Comparison of ENCODE assay signal across 17 cellular contexts in genomic region chr5:96017951-96018350, GRCh38. TPM values are rescaled to one million over a fixed set of nuclear protein-coding genes. Genes with fewer than 3 reads are reported as not detected.
A peak's percentile ranks its signal among the peaks of the same experiment; 100 is the strongest.
DNase-seq lines count a peak whose midpoint lies in the region; ATAC-seq and TF ChIP-seq lines count a peak whose summit lies in the region.
"Had no signal": no experiment of that assay in that cellular context is flagged by ENCODE, and none has a peak within 500 bp of the region (broad histone marks: within the 10 kb centered on the region; RNA-seq: fewer than 3 reads in every experiment).

No MANE protein-coding gene starts in this region.

- H3K9me3 Mint-ChIP-seq in endothelial cell (ENCODE audit: unreplicated experiment): no peaks in the 10 kb centered on the region

- H3K27ac ChIP-seq in AG04450 (ENCODE audit: low read depth, low read length) (no peak overlapping the region), GM23248 (peak overlapping the region; percentile 58)
- H3K27ac ChIP-seq: BLaER1 treated with 17β-estradiol and CSF1 and Interleukin-3, amounts not matched to agents 10 nM and 100 nM; prostate gland had no signal

- no peaks in the 10 kb centered on the region for H3K27me3 Mint-ChIP-seq in endothelial cell (ENCODE audit: unreplicated experiment)
- H3K27me3 Mint-ChIP-seq: activated naive CD8-positive, alpha-beta T cell had no signal

- H3F3A ChIP-seq in GM23248 (ENCODE audit: insufficient read depth): peaks cover 16% of the 10 kb centered on the region

- H3K9ac ChIP-seq in GM23248 (peak overlapping the region; percentile 9; the same call in 1 of the 2 replicates), adipocyte (ENCODE audit: low read length) (no peak overlapping the region)
- H3K9ac ChIP-seq: BLaER1 treated with 17β-estradiol and CSF1 and Interleukin-3, amounts not matched to agents 10 nM and 100 nM had no signal

- H3K36me3 ChIP-seq in GM23248 (ENCODE audit: low read depth): no peaks in the 10 kb centered on the region
- H3K36me3 ChIP-seq in adipocyte (ENCODE audit: control insufficient read depth, insufficient read depth, low read length, severe bottlenecking): no peaks in the 10 kb centered on the region
- H3K36me3 ChIP-seq: BLaER1 treated with 17β-estradiol and CSF1 and Interleukin-3, amounts not matched to agents 10 nM and 100 nM; prostate gland had no signal

- CTCF ChIA-PET in AG04450 (lab: Charles Lee): no interaction called here

- H3K4me3 Mint-ChIP-seq in endothelial cell (ENCODE audit: unreplicated experiment): no peak overlapping the region
- H3K4me3 Mint-ChIP-seq: activated naive CD8-positive, alpha-beta T cell; immature natural killer cell had no signal

- H3K27me3 ChIP-seq in AG04450 (ENCODE audit: control insufficient read depth, insufficient read depth, low read length): no peaks in the 10 kb centered on the region
- H3K27me3 ChIP-seq in GM23248 (replicated peaks; ENCODE audit: insufficient read depth): no peaks in the 10 kb centered on the region
- no peaks in the 10 kb centered on the region for H3K27me3 ChIP-seq in adipocyte (replicated peaks; ENCODE audit: control insufficient read depth, insufficient read depth, low read length)
- H3K27me3 ChIP-seq: BLaER1 treated with 17β-estradiol and CSF1 and Interleukin-3, amounts not matched to agents 10 nM and 100 nM had no signal

- H3K9me2 ChIP-seq in GM23248 (ENCODE audit: insufficient read depth): no peaks in the 10 kb centered on the region

- ATAC-seq in GM21526 (IDR thresholded peaks at IDR 0.05; ENCODE audit: low FRiP score, unreplicated experiment): no peak
- ATAC-seq in GM21381 (IDR thresholded peaks at IDR 0.05; ENCODE audit: unreplicated experiment): no peak

- in situ Hi-C loops in GM23248 (cut with MboI): no loop called here

- H3K4me1 ChIP-seq in GM23248 (ENCODE audit: insufficient read depth) (peaks cover 22% of the 10 kb centered on the region), adipocyte (ENCODE audit: control insufficient read depth, insufficient read depth, low read length) (peaks cover 9% of the 10 kb centered on the region)
- H3K4me1 ChIP-seq: BLaER1 treated with 17β-estradiol and CSF1 and Interleukin-3, amounts not matched to agents 10 nM and 100 nM; prostate gland had no signal

- no peak overlapping the region for H3K27ac Mint-ChIP-seq in endothelial cell (ENCODE audit: unreplicated experiment)
- H3K27ac Mint-ChIP-seq: activated naive CD8-positive, alpha-beta T cell; immature natural killer cell had no signal

- no peak overlapping the region for H3K4me3 ChIP-seq in AG04450 (ENCODE audit: low read depth, low read length)
- peak overlapping the region; percentile 16; the same call in 1 of the 2 replicates for H3K4me3 ChIP-seq in GM23248
- no peak overlapping the region for H3K4me3 ChIP-seq in adipocyte (ENCODE audit: low read length)
- H3K4me3 ChIP-seq in foreskin fibroblast (ENCODE audit: low read depth in 1 of 2, low read length in 2 of 2): no peak overlapping the region
- H3K4me3 ChIP-seq: BLaER1 treated with 17β-estradiol and CSF1 and Interleukin-3, amounts not matched to agents 10 nM and 100 nM; prostate gland had no signal

- no peaks in the 10 kb centered on the region for H3K36me3 Mint-ChIP-seq in endothelial cell (ENCODE audit: low read depth, unreplicated experiment)
- H3K36me3 Mint-ChIP-seq: immature natural killer cell had no signal

- H3K79me2 ChIP-seq in GM23248 (ENCODE audit: insufficient read depth): peaks cover 19% of the 10 kb centered on the region; the same call in 1 of the 2 replicates

- no peaks in the 10 kb centered on the region for H3K9me3 ChIP-seq in AG04450 (ENCODE audit: control insufficient read depth, insufficient read depth, low read length)
- no peaks in the 10 kb centered on the region for H3K9me3 ChIP-seq in GM23248 (ENCODE audit: low read depth)
- no peaks in the 10 kb centered on the region for H3K9me3 ChIP-seq in adipocyte (ENCODE audit: control insufficient read depth, low read length)
- H3K9me3 ChIP-seq: prostate gland had no signal

- peak; percentile 88 for DNase-seq in AG04450 (ENCODE audit: low read depth, low spot score)
- peak; percentile 86 for DNase-seq in GM23248
- peak; percentile 86 for DNase-seq in adipocyte (ENCODE audit: low read depth)
- peak; percentile 77 to 86 for DNase-seq in foreskin fibroblast
- DNase-seq in endothelial cell (ENCODE audit: low spot score): no peak
- no peak for DNase-seq in NCI-H510A treated with DMSO at 0.1 percent for 48 hours (lab: John Stamatoyannopoulos, UW)
- DNase-seq: activated CD8-positive, alpha-beta memory T cell treated with anti-CD3 and anti-CD28 coated beads, Interleukin-2, amount 50 U/mL, for 4 hours; dermis blood vessel endothelial cell; foreskin melanocyte; immature natural killer cell; NCI-H2107; OCI-M1 had no signal

- no peak overlapping the region for H2AFZ ChIP-seq in GM23248

- POLR2A ChIA-PET in AG04450 (lab: Yijun Ruan, JAX): no interaction called here

- TF ChIP-seq CTCF in AG04450 (IDR thresholded peaks at IDR 0.05; ENCODE audit: low read depth, low read length) (no peak), foreskin fibroblast (IDR thresholded peaks at IDR 0.05; ENCODE audit: low read depth, low read length) (no peak), endothelial cell (IDR thresholded peaks at IDR 0.05; ENCODE audit: unreplicated experiment) (no peak)

- H3K4me2 ChIP-seq in GM23248 (ENCODE audit: unreplicated experiment): peak overlapping the region; percentile 65
- H3K4me2 ChIP-seq: BLaER1 treated with 17β-estradiol and CSF1 and Interleukin-3, amounts not matched to agents 10 nM and 100 nM had no signal

- H3K4me1 Mint-ChIP-seq in endothelial cell (ENCODE audit: unreplicated experiment): peaks cover 7% of the 10 kb centered on the region

- 4 to 6% methylated on average over 1 of the region's 1 CpG for WGBS in GM23248 (ENCODE audit: low coverage in 1 of 2, low lambda C conversion rate in 2 of 2, missing lambda C conversion rate in 2 of 2), 2 experiments

- no peaks in the 10 kb centered on the region for H4K20me1 ChIP-seq in GM23248 (ENCODE audit: insufficient read depth)
- H4K20me1 ChIP-seq: BLaER1 treated with 17β-estradiol and CSF1 and Interleukin-3, amounts not matched to agents 10 nM and 100 nM had no signal

RNA-seq across cellular contexts. Expression of gene ELL2, which starts 56.3 kb away (rescaled TPM):
- polyA plus RNA-seq in AG04450 (2011; rRNA removed): 99.7 and 131 TPM in 2 replicates
- polyA minus RNA-seq in AG04450 (2011; rRNA and poly(A)+ RNA removed): 129 and 188 TPM in 2 replicates
- total RNA-seq in GM23248 (2014; rRNA removed; shearing (Covaris generic)): 228 and 243 TPM in 2 replicates
- polyA plus RNA-seq in GM23248 (2016; fragmentation: Nextera tagmentation; extraction: Ambion mirVana): 147 and 159 TPM in 2 replicates
- 21.6 TPM for total RNA-seq in endothelial cell (ENCODE audit: unreplicated experiment)

Comparison
In these comparisons a context has a peak if more than half of its experiments do, and no peak if none do; other contexts are left out.
1. DNase-seq: peak in AG04450 (single experiment), GM23248 (single experiment), adipocyte (single experiment) and foreskin fibroblast (2 of 2); none in endothelial cell (single experiment) and NCI-H510A treated with DMSO at 0.1 percent for 48 hours (single experiment).
2. RNA of gene ELL2, which starts 56.3 kb away (total RNA-seq): 228 to 243 TPM in GM23248; 21.6 TPM in endothelial cell (single experiment); every median in the first group is over 10 times any median in the second.